In the genomic region with DNA sequence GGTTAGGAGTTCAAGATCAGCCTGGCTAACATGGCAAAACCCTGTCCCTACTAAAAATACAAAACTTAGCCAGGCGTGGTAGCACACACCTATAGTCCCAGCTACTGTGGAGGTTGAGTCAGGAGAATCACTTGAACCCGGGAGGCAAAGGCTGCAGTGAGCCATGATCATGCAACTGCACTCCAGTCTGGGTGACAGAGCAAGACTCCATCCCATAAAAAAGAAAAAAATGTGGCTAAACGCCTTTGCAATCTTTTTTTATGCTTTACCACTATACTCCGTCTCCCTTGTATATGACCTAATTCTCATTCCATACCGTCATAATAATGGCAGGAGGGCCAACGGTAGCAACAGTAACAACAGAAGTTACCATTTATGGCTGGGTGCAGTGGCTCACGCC, we compare ENCODE assay signal across 21 cellular contexts.
"Had no signal": no experiment of that assay in that cellular context is flagged by ENCODE, and none has a peak within 500 bp of the region (broad histone marks: within the 10 kb centered on the region; RNA-seq: fewer than 3 reads in every experiment).

No MANE protein-coding gene starts in this region.

- H3K4me3 ChIP-seq: SJSA1, SK-N-MC had no signal

- H3K27me3 Mint-ChIP-seq: IgD-negative memory B cell had no signal

- H3K27ac ChIP-seq: HL-60, SJSA1, SK-N-MC had no signal

- H3K9me3 Mint-ChIP-seq: IgD-negative memory B cell had no signal

- H3K27ac Mint-ChIP-seq: IgD-negative memory B cell had no signal

- DNase-seq: KBM-7, MV-4-11, NCI-H1048, NCI-H1105, NCI-H1417, NCI-H1436 treated with DMSO at 0.1 percent for 48 hours, NCI-H1694, NCI-H187 treated with DMSO at 0.1 percent for 48 hours, NCI-H2081, NCI-H2107, NCI-H2227 treated with DMSO at 0.1 percent for 48 hours, NCI-H524, NCI-H69, NCI-H774, Right ventricle myocardium superior, RPMI8226, SIG-M5 had no signal

- H3K9me3 ChIP-seq: SJSA1 had no signal

- H3K27me3 ChIP-seq: SJSA1 had no signal

- H3K4me3 Mint-ChIP-seq: IgD-negative memory B cell had no signal
